In the genomic region with DNA sequence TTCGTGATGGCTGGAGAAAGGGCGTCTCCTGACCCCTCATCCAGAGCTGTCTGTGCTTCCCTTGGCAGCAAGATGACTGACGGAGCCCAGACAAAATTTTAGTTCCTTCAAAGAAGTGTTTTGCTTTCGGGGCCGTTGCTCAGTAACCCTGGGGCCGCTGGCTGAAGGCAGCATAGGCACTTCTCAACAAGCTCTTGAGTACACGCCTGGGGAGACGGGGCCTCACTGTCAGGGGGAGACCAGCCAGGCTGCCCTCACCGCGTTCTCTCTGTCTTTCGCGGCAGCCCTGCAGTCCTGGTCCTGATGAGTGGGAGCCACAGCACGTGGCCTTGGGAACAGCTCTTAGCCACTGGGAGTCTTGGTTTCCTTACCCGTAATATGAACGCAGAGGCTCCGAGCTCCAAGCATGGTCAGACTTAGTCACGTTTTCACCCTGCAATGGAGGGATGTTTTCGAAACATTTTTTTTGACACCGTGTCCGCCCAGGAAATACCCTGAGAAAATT, we compare ENCODE assay signal across 1 cellular context.
TF ChIP-seq lines count a peak whose summit lies in the region.

No MANE protein-coding gene starts in this region.

TF ChIP-seq in GM12878, 131 proteins besides CTCF, POLR2A, EP300 and RAD21 (continued from another document and continues in another):
- 0 out of 2 replicates have a peak, but pooled peaks have one; percentile 23 for TF ChIP-seq LARP7 (IDR thresholded peaks at IDR 0.05)
- no peak for TF ChIP-seq ZNF622 (IDR thresholded peaks at IDR 0.05)
- TF ChIP-seq ESRRA (IDR thresholded peaks at IDR 0.05; ENCODE audit: low read length) = no peak
- TF ChIP-seq SP1 (IDR thresholded peaks at IDR 0.05; ENCODE audit: low read depth, low read length) = no peak
- TF ChIP-seq HDGF (IDR thresholded peaks at IDR 0.05) = no peak
- TF ChIP-seq SUPT20H (IDR thresholded peaks at IDR 0.05; ENCODE audit: borderline replicate concordance, control insufficient read depth, low read depth, low read length) = no peak
- TF ChIP-seq, protein P1, sequence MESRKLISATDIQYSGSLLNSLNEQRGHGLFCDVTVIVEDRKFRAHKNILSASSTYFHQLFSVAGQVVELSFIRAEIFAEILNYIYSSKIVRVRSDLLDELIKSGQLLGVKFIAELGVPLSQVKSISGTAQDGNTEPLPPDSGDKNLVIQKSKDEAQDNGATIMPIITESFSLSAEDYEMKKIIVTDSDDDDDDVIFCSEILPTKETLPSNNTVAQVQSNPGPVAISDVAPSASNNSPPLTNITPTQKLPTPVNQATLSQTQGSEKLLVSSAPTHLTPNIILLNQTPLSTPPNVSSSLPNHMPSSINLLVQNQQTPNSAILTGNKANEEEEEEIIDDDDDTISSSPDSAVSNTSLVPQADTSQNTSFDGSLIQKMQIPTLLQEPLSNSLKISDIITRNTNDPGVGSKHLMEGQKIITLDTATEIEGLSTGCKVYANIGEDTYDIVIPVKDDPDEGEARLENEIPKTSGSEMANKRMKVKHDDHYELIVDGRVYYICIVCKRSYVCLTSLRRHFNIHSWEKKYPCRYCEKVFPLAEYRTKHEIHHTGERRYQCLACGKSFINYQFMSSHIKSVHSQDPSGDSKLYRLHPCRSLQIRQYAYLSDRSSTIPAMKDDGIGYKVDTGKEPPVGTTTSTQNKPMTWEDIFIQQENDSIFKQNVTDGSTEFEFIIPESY (IDR thresholded peaks at IDR 0.05) = no peak
- TF ChIP-seq, protein P2, sequence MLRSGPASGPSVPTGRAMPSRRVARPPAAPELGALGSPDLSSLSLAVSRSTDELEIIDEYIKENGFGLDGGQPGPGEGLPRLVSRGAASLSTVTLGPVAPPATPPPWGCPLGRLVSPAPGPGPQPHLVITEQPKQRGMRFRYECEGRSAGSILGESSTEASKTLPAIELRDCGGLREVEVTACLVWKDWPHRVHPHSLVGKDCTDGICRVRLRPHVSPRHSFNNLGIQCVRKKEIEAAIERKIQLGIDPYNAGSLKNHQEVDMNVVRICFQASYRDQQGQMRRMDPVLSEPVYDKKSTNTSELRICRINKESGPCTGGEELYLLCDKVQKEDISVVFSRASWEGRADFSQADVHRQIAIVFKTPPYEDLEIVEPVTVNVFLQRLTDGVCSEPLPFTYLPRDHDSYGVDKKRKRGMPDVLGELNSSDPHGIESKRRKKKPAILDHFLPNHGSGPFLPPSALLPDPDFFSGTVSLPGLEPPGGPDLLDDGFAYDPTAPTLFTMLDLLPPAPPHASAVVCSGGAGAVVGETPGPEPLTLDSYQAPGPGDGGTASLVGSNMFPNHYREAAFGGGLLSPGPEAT (IDR thresholded peaks at IDR 0.05; ENCODE audit: low read depth) = no peak
- 0 out of 2 replicates have a peak, but pooled peaks have one; percentile 10 for TF ChIP-seq EED (IDR thresholded peaks at IDR 0.05; ENCODE audit: low read depth)
- TF ChIP-seq BHLHE40 (IDR thresholded peaks at IDR 0.05; ENCODE audit: borderline replicate concordance in 1 of 2, low read depth in 2 of 2, low read length in 1 of 2) = peak; percentile 57 to 65; a peak in 3 of 4 replicates
- no peak for TF ChIP-seq NFXL1 (IDR thresholded peaks at IDR 0.05; ENCODE audit: borderline replicate concordance)
- TF ChIP-seq NFYA (IDR thresholded peaks at IDR 0.05; ENCODE audit: borderline replicate concordance, low read depth, low read length) = no peak
- TF ChIP-seq STAT3 (IDR thresholded peaks at IDR 0.05; ENCODE audit: low read depth, low read length) = no peak
- no peak for TF ChIP-seq BMI1 (IDR thresholded peaks at IDR 0.05; ENCODE audit: borderline replicate concordance)
- TF ChIP-seq BACH1 (IDR thresholded peaks at IDR 0.05; ENCODE audit: borderline replicate concordance) = no peak
- TF ChIP-seq, protein P3, sequence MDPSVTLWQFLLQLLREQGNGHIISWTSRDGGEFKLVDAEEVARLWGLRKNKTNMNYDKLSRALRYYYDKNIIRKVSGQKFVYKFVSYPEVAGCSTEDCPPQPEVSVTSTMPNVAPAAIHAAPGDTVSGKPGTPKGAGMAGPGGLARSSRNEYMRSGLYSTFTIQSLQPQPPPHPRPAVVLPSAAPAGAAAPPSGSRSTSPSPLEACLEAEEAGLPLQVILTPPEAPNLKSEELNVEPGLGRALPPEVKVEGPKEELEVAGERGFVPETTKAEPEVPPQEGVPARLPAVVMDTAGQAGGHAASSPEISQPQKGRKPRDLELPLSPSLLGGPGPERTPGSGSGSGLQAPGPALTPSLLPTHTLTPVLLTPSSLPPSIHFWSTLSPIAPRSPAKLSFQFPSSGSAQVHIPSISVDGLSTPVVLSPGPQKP (IDR thresholded peaks at IDR 0.05; ENCODE audit: low read depth, low read length) = no peak
- TF ChIP-seq EGR1 (IDR thresholded peaks at IDR 0.05; ENCODE audit: borderline replicate concordance in 1 of 2, low read depth in 2 of 2, low read length in 2 of 2) = no peak
- TF ChIP-seq ZNF217 (IDR thresholded peaks at IDR 0.05) = no peak
- peak; percentile 15; the same call in 1 of the 2 replicates for TF ChIP-seq YY1 (IDR thresholded peaks at IDR 0.05; ENCODE audit: low read depth, low read length)
- no peak for TF ChIP-seq IRF4 (IDR thresholded peaks at IDR 0.05; ENCODE audit: low read depth, low read length)
- no peak for TF ChIP-seq TAF1 (IDR thresholded peaks at IDR 0.05; ENCODE audit: borderline replicate concordance, low read depth, low read length)
- TF ChIP-seq TCF12 (IDR thresholded peaks at IDR 0.05; ENCODE audit: low read depth, low read length) = no peak
- TF ChIP-seq NBN (IDR thresholded peaks at IDR 0.05) = no peak
- TF ChIP-seq SMAD5 (IDR thresholded peaks at IDR 0.05; ENCODE audit: low read depth) = 0 out of 2 replicates have a peak, but pooled peaks have one; percentile 18
- TF ChIP-seq, protein P4, sequence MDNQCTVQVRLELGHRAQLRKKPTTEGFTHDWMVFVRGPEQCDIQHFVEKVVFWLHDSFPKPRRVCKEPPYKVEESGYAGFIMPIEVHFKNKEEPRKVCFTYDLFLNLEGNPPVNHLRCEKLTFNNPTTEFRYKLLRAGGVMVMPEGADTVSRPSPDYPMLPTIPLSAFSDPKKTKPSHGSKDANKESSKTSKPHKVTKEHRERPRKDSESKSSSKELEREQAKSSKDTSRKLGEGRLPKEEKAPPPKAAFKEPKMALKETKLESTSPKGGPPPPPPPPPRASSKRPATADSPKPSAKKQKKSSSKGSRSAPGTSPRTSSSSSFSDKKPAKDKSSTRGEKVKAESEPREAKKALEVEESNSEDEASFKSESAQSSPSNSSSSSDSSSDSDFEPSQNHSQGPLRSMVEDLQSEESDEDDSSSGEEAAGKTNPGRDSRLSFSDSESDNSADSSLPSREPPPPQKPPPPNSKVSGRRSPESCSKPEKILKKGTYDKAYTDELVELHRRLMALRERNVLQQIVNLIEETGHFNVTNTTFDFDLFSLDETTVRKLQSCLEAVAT (IDR thresholded peaks at IDR 0.05) = no peak
- TF ChIP-seq, protein P5, sequence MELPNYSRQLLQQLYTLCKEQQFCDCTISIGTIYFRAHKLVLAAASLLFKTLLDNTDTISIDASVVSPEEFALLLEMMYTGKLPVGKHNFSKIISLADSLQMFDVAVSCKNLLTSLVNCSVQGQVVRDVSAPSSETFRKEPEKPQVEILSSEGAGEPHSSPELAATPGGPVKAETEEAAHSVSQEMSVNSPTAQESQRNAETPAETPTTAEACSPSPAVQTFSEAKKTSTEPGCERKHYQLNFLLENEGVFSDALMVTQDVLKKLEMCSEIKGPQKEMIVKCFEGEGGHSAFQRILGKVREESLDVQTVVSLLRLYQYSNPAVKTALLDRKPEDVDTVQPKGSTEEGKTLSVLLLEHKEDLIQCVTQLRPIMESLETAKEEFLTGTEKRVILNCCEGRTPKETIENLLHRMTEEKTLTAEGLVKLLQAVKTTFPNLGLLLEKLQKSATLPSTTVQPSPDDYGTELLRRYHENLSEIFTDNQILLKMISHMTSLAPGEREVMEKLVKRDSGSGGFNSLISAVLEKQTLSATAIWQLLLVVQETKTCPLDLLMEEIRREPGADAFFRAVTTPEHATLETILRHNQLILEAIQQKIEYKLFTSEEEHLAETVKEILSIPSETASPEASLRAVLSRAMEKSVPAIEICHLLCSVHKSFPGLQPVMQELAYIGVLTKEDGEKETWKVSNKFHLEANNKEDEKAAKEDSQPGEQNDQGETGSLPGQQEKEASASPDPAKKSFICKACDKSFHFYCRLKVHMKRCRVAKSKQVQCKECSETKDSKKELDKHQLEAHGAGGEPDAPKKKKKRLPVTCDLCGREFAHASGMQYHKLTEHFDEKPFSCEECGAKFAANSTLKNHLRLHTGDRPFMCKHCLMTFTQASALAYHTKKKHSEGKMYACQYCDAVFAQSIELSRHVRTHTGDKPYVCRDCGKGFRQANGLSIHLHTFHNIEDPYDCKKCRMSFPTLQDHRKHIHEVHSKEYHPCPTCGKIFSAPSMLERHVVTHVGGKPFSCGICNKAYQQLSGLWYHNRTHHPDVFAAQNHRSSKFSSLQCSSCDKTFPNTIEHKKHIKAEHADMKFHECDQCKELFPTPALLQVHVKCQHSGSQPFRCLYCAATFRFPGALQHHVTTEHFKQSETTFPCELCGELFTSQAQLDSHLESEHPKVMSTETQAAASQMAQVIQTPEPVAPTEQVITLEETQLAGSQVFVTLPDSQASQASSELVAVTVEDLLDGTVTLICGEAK (IDR thresholded peaks at IDR 0.05; ENCODE audit: borderline replicate concordance) = no peak
- no peak for TF ChIP-seq KLF5 (IDR thresholded peaks at IDR 0.05; ENCODE audit: partially characterized antibody)
- no peak for TF ChIP-seq RAD51 (IDR thresholded peaks at IDR 0.05)
- no peak for TF ChIP-seq KAT2A (conservative IDR thresholded peaks at IDR 0.05; ENCODE audit: control insufficient read depth, low read depth, low read length)
- 0 out of 4 replicates have a peak, but pooled peaks of 1 of the 2 experiments have one; percentile 41 for TF ChIP-seq ETV6 (conservative IDR thresholded peaks at IDR 0.05 in 1 of 2, IDR thresholded peaks at IDR 0.05 in 1 of 2; ENCODE audit: borderline replicate concordance in 1 of 2, low read depth in 1 of 2)
- TF ChIP-seq CBFB (IDR thresholded peaks at IDR 0.05; ENCODE audit: low read depth) = no peak
- TF ChIP-seq, protein P6, sequence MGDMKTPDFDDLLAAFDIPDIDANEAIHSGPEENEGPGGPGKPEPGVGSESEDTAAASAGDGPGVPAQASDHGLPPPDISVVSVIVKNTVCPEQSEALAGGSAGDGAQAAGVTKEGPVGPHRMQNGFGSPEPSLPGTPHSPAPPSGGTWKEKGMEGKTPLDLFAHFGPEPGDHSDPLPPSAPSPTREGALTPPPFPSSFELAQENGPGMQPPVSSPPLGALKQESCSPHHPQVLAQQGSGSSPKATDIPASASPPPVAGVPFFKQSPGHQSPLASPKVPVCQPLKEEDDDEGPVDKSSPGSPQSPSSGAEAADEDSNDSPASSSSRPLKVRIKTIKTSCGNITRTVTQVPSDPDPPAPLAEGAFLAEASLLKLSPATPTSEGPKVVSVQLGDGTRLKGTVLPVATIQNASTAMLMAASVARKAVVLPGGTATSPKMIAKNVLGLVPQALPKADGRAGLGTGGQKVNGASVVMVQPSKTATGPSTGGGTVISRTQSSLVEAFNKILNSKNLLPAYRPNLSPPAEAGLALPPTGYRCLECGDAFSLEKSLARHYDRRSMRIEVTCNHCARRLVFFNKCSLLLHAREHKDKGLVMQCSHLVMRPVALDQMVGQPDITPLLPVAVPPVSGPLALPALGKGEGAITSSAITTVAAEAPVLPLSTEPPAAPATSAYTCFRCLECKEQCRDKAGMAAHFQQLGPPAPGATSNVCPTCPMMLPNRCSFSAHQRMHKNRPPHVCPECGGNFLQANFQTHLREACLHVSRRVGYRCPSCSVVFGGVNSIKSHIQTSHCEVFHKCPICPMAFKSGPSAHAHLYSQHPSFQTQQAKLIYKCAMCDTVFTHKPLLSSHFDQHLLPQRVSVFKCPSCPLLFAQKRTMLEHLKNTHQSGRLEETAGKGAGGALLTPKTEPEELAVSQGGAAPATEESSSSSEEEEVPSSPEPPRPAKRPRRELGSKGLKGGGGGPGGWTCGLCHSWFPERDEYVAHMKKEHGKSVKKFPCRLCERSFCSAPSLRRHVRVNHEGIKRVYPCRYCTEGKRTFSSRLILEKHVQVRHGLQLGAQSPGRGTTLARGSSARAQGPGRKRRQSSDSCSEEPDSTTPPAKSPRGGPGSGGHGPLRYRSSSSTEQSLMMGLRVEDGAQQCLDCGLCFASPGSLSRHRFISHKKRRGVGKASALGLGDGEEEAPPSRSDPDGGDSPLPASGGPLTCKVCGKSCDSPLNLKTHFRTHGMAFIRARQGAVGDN (IDR thresholded peaks at IDR 0.05) = no peak
- TF ChIP-seq MEF2B (IDR thresholded peaks at IDR 0.05; ENCODE audit: partially characterized antibody, poor library complexity, severe bottlenecking) = no peak
- TF ChIP-seq FOXM1 (IDR thresholded peaks at IDR 0.05; ENCODE audit: low read depth, low read length) = no peak
- no peak for TF ChIP-seq SREBF1 (IDR thresholded peaks at IDR 0.05; ENCODE audit: low read length)
- TF ChIP-seq, protein P7, sequence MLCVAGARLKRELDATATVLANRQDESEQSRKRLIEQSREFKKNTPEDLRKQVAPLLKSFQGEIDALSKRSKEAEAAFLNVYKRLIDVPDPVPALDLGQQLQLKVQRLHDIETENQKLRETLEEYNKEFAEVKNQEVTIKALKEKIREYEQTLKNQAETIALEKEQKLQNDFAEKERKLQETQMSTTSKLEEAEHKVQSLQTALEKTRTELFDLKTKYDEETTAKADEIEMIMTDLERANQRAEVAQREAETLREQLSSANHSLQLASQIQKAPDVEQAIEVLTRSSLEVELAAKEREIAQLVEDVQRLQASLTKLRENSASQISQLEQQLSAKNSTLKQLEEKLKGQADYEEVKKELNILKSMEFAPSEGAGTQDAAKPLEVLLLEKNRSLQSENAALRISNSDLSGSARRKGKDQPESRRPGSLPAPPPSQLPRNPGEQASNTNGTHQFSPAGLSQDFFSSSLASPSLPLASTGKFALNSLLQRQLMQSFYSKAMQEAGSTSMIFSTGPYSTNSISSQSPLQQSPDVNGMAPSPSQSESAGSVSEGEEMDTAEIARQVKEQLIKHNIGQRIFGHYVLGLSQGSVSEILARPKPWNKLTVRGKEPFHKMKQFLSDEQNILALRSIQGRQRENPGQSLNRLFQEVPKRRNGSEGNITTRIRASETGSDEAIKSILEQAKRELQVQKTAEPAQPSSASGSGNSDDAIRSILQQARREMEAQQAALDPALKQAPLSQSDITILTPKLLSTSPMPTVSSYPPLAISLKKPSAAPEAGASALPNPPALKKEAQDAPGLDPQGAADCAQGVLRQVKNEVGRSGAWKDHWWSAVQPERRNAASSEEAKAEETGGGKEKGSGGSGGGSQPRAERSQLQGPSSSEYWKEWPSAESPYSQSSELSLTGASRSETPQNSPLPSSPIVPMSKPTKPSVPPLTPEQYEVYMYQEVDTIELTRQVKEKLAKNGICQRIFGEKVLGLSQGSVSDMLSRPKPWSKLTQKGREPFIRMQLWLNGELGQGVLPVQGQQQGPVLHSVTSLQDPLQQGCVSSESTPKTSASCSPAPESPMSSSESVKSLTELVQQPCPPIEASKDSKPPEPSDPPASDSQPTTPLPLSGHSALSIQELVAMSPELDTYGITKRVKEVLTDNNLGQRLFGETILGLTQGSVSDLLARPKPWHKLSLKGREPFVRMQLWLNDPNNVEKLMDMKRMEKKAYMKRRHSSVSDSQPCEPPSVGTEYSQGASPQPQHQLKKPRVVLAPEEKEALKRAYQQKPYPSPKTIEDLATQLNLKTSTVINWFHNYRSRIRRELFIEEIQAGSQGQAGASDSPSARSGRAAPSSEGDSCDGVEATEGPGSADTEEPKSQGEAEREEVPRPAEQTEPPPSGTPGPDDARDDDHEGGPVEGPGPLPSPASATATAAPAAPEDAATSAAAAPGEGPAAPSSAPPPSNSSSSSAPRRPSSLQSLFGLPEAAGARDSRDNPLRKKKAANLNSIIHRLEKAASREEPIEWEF (IDR thresholded peaks at IDR 0.05; ENCODE audit: insufficient replicate concordance, low read depth, low read length) = no peak
- no peak for TF ChIP-seq JUNB (IDR thresholded peaks at IDR 0.05)
